Comparison of ENCODE assay signal across 21 cellular contexts in the genomic region with DNA sequence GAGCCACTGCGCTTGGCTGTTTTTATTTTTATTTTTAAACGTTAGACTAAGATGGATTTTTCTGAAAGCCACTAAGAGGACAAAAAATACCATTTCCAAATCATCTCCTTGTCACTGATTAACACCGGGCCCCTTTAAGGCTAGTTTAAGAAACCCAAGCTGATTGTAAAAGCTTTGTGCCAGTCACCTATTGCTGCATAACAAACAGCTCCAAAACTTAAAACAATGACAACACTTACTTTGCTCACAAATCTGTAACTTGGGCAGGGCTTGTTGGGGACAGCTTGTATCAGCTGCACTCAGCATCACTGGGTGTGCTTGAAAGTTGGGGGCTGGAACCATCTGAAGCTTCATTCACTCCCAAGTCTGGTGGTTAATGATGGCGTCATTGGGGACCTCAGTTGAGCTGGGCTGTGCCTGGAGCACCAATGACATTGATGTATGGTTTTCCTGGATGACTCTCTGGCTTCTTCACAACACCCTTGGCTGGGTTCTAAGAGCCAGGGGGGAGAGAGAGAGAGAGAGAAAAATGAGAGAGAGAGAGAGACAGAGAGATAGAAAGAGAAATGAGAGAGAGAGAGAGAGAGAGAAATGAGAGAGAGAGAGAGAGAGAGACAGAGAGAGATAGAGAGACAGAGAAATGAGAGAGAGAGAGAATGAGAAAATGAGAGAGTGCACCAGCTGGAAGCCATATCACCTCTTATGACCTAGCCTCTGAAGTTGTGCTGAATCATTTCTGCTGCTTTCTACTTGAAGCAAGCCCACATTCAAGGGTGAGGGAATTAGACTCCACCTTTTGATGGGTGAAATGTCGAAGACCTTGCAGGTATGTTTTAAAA. TPM values are rescaled to one million over a fixed set of nuclear protein-coding genes. Genes with fewer than 3 reads are reported as not detected.
DNase-seq lines count a peak whose midpoint lies in the region; ATAC-seq, FAIRE-seq and TF ChIP-seq lines count a peak whose summit lies in the region.
"Had no signal": no experiment of that assay in that cellular context is flagged by ENCODE, and none has a peak within 500 bp of the region (broad histone marks: within the 10 kb centered on the region; RNA-seq: fewer than 3 reads in every experiment).

No MANE protein-coding gene starts in this region.

- CTCF ChIA-PET in HEK293 (lab: Yijun Ruan, JAX), result interaction anchor here (0.7 to 1.1 kb wide), 4 partner anchors 11 to 1549 kb away, joined by 3 to 5 read pairs (median 3); no protein-coding TSS in a partner anchor

- no peak overlapping the region for H3K4me3 Mint-ChIP-seq in activated T-helper 1 cell treated with anti-CD3 and anti-CD28 coated beads, Interleukin-12 subunit alpha, Interleukin-12 subunit beta, Interleukin-2, Interleukin-4 antibody, amounts not matched to agents 30 ng/mL and 10 ng/mL and 1 ng/mL, durations not matched to agents 14 hours and 24 hours and 36 hours
- H3K4me3 Mint-ChIP-seq: CD14-positive monocyte had no signal

- peaks cover 6% of the 10 kb centered on the region for H3K27me3 Mint-ChIP-seq in activated T-helper 1 cell treated with anti-CD3 and anti-CD28 coated beads, Interleukin-12 subunit alpha, Interleukin-12 subunit beta, Interleukin-2, Interleukin-4 antibody, amounts not matched to agents 30 ng/mL and 10 ng/mL and 1 ng/mL, durations not matched to agents 14 hours and 24 hours and 36 hours (ENCODE audit: insufficient read depth)

- no peaks in the 10 kb centered on the region for H3K4me1 ChIP-seq in HEK293 (ENCODE audit: control insufficient read depth, insufficient read depth, low read length)

- no peak for ATAC-seq in GM18505 (IDR thresholded peaks at IDR 0.05; ENCODE audit: unreplicated experiment)
- ATAC-seq: PC-3 had no signal

- no peak overlapping the region for H3K27ac ChIP-seq in HEK293 (ENCODE audit: extremely low read depth, low read depth, low read length)
- H3K27ac ChIP-seq: GM23248, SJSA1 had no signal

- H3K36me3 ChIP-seq in HEK293 (ENCODE audit: control insufficient read depth in 2 of 2, insufficient read depth in 1 of 2, low read length in 2 of 2), result no peaks in the 10 kb centered on the region
- H3K36me3 ChIP-seq: SJSA1 had no signal

- peak overlapping the region; percentile 32 for H3K27ac Mint-ChIP-seq in activated T-helper 1 cell treated with anti-CD3 and anti-CD28 coated beads, Interleukin-12 subunit alpha, Interleukin-12 subunit beta, Interleukin-2, Interleukin-4 antibody, amounts not matched to agents 30 ng/mL and 10 ng/mL and 1 ng/mL, durations not matched to agents 14 hours and 24 hours and 36 hours

- POLR2A ChIA-PET in HEK293 (lab: Yijun Ruan, JAX), result no interaction called here

- H3K9me3 ChIP-seq in HEK293 (ENCODE audit: control insufficient read depth, insufficient read depth, low read depth, low read length), result no peaks in the 10 kb centered on the region
- H3K9me3 ChIP-seq: SJSA1 had no signal

- no peak overlapping the region for H3K4me3 ChIP-seq in HEK293 (ENCODE audit: low read depth, low read length)
- H3K4me3 ChIP-seq in fibroblast of mammary gland (ENCODE audit: control insufficient read depth, low read depth, low read length), result no peak overlapping the region
- H3K4me3 ChIP-seq in foreskin fibroblast (ENCODE audit: low read depth in 1 of 2, low read length in 2 of 2), result no peak overlapping the region
- H3K4me3 ChIP-seq: GM23248, SJSA1 had no signal

- H3K36me3 Mint-ChIP-seq in activated T-helper 1 cell treated with anti-CD3 and anti-CD28 coated beads, Interleukin-12 subunit alpha, Interleukin-12 subunit beta, Interleukin-2, Interleukin-4 antibody, amounts not matched to agents 30 ng/mL and 10 ng/mL and 1 ng/mL, durations not matched to agents 14 hours and 24 hours and 36 hours (ENCODE audit: low read depth), result peaks cover 2% of the 10 kb centered on the region

- peak; percentile 74 for FAIRE-seq in GM12891 (lab: Jason Lieb, UNC)

- intact Hi-C loops in activated T-helper 1 cell treated with anti-CD3 and anti-CD28 coated beads, Interleukin-12 subunit alpha, Interleukin-12 subunit beta, Interleukin-2, Interleukin-4 antibody, amounts not matched to agents 30 ng/mL and 10 ng/mL and 1 ng/mL, durations not matched to agents 14 hours and 24 hours and 36 hours (cut with micrococcal nuclease), result no loop called here

- H3K4me1 Mint-ChIP-seq in activated T-helper 1 cell treated with anti-CD3 and anti-CD28 coated beads, Interleukin-12 subunit alpha, Interleukin-12 subunit beta, Interleukin-2, Interleukin-4 antibody, amounts not matched to agents 30 ng/mL and 10 ng/mL and 1 ng/mL, durations not matched to agents 14 hours and 24 hours and 36 hours (ENCODE audit: low read depth), result peaks cover 14% of the 10 kb centered on the region

- DNase-seq in GM12891 (ENCODE audit: insufficient read length, low spot score) (no peak), fibroblast of mammary gland (ENCODE audit: low read depth) (peak; percentile 30), hepatic stellate cell (ENCODE audit: low spot score) (no peak), foreskin fibroblast (no peak), SHP77 treated with DMSO at 0.1 percent for 48 hours (lab: John Stamatoyannopoulos, UW) (no peak)
- no peak for DNase-seq in activated T-helper 1 cell treated with anti-CD3 and anti-CD28 coated beads, Interleukin-12 subunit alpha, Interleukin-12 subunit beta, Interleukin-2, Interleukin-4 antibody, amounts not matched to agents 30 ng/mL and 10 ng/mL and 1 ng/mL, durations not matched to agents 14 hours and 24 hours and 36 hours (ENCODE audit: low spot score)
- DNase-seq: ACHN, AML-193, DMS 273 treated with DMSO at 0.1 percent for 48 hours, GF-D8, GM23248, Karpas-422, NCI-H1436, NCI-H2029, NCI-H2171, NCI-H446 treated with DMSO at 0.1 percent for 48 hours, PC-3 had no signal

- TF ChIP-seq CTCF in HEK293 (tag by site-specific recombination; IDR thresholded peaks at IDR 0.05) (no peak), fibroblast of mammary gland (conservative IDR thresholded peaks at IDR 0.05; ENCODE audit: control insufficient read depth, insufficient read depth, low read depth, low read length) (no peak), foreskin fibroblast (IDR thresholded peaks at IDR 0.05; ENCODE audit: low read depth, low read length) (no peak)

- no peaks in the 10 kb centered on the region for H3K9me3 Mint-ChIP-seq in activated T-helper 1 cell treated with anti-CD3 and anti-CD28 coated beads, Interleukin-12 subunit alpha, Interleukin-12 subunit beta, Interleukin-2, Interleukin-4 antibody, amounts not matched to agents 30 ng/mL and 10 ng/mL and 1 ng/mL, durations not matched to agents 14 hours and 24 hours and 36 hours

- TF ChIP-seq POLR2A in GM12891 (IDR thresholded peaks at IDR 0.05; ENCODE audit: low read depth, low read length) (no peak), GM18505 (IDR thresholded peaks at IDR 0.05; ENCODE audit: borderline replicate concordance, extremely low read depth, insufficient read depth, insufficient read length) (no peak)

TF ChIP-seq in GM12891, 5 proteins besides CTCF, POLR2A, EP300 and RAD21:
- no peak for TF ChIP-seq SPI1 (IDR thresholded peaks at IDR 0.05; ENCODE audit: low read depth, low read length)
- TF ChIP-seq TAF1 (IDR thresholded peaks at IDR 0.05; ENCODE audit: low read depth, low read length), result no peak
- no peak for TF ChIP-seq POU2F2 (IDR thresholded peaks at IDR 0.05; ENCODE audit: low read depth, low read length)
- no peak for TF ChIP-seq PAX5 (IDR thresholded peaks at IDR 0.05; ENCODE audit: insufficient read depth, low read length, severe bottlenecking)
- no peak for TF ChIP-seq POLR2AphosphoS5 (IDR thresholded peaks at IDR 0.05; ENCODE audit: low read depth, low read length)
TF ChIP-seq in GM12891: peak in this region for 0.

TF ChIP-seq in HEK293, 187 proteins besides CTCF, POLR2A, EP300 and RAD21 (continues in another document):
- TF ChIP-seq, protein P1, sequence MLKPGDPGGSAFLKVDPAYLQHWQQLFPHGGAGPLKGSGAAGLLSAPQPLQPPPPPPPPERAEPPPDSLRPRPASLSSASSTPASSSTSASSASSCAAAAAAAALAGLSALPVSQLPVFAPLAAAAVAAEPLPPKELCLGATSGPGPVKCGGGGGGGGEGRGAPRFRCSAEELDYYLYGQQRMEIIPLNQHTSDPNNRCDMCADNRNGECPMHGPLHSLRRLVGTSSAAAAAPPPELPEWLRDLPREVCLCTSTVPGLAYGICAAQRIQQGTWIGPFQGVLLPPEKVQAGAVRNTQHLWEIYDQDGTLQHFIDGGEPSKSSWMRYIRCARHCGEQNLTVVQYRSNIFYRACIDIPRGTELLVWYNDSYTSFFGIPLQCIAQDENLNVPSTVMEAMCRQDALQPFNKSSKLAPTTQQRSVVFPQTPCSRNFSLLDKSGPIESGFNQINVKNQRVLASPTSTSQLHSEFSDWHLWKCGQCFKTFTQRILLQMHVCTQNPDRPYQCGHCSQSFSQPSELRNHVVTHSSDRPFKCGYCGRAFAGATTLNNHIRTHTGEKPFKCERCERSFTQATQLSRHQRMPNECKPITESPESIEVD (tag by site-specific recombination; IDR thresholded peaks at IDR 0.05), result no peak
- TF ChIP-seq OSR2 (tag by site-specific recombination; IDR thresholded peaks at IDR 0.05) (no peak), ZNF37A (tag by site-specific recombination; IDR thresholded peaks at IDR 0.05) (no peak), ZNF350 (tag by site-specific recombination; IDR thresholded peaks at IDR 0.05) (no peak), ZNF138 (tag by site-specific recombination; IDR thresholded peaks at IDR 0.05; ENCODE audit: borderline replicate concordance) (no peak), ZNF302 (tag by site-specific recombination; IDR thresholded peaks at IDR 0.05; ENCODE audit: low read depth) (no peak)
- TF ChIP-seq, protein P2, sequence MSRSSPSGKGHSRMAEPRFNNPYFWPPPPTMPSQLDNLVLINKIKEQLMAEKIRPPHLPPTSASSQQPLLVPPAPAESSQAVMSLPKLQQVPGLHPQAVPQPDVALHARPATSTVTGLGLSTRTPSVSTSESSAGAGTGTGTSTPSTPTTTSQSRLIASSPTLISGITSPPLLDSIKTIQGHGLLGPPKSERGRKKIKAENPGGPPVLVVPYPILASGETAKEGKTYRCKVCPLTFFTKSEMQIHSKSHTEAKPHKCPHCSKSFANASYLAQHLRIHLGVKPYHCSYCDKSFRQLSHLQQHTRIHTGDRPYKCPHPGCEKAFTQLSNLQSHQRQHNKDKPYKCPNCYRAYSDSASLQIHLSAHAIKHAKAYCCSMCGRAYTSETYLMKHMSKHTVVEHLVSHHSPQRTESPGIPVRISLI (tag by site-specific recombination; IDR thresholded peaks at IDR 0.05), result no peak

RNA-seq across cellular contexts. Expression of a gene that starts 26.0 kb away (rescaled TPM):
- 10.4 TPM for polyA plus RNA-seq in GM12891 (2012; ENCODE audit: low read depth, missing spikeins)
- total RNA-seq in activated T-helper 1 cell treated with anti-CD3 and anti-CD28 coated beads, Interleukin-12 subunit alpha, Interleukin-12 subunit beta, Interleukin-2, Interleukin-4 antibody, amounts not matched to agents 30 ng/mL and 10 ng/mL and 1 ng/mL, durations not matched to agents 14 hours and 24 hours and 36 hours, result 42.4 and 42.7 TPM in 2 replicates
